Comparison of ENCODE assay signal across 18 cellular contexts in the genomic region with DNA sequence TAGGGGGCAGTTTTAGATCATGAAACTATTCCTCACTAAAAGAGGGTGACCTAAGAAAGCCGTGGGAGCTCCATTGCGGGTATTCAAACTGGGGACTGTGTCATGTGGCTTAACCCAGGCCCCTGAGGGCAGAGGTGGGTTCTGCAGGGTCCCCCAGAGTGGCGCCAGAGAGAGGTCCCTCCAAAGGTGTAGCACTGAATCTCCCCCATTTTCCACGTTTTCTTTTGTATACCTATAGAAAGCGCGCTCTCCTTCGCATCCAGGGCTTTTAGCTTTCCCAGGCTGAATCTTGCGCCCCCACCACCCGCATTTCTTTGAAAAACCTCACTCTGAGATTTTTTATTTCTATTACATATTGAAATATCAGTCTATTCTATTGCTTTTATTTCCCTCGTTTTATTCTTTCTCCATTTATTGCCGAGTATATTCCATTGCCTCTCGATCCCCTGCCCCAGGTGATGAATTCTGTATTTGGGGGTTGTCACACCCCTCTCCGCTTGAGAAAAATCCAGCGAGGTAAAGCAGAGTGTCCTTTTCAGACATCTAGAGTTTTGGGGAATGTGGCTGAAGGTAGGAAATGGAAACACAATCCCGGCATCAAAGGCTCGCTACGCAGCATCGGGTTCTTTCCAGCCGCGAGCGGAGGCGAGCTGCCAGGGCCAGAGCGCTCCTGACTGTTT. TPM values are rescaled to one million over a fixed set of nuclear protein-coding genes. Genes with fewer than 3 reads are reported as not detected.
DNase-seq lines count a peak whose midpoint lies in the region; ATAC-seq, FAIRE-seq and TF ChIP-seq lines count a peak whose summit lies in the region.
"Had no signal": no experiment of that assay in that cellular context is flagged by ENCODE, and none has a peak within 500 bp of the region (broad histone marks: within the 10 kb centered on the region; RNA-seq: fewer than 3 reads in every experiment).

No MANE protein-coding gene starts in this region.

- H3K4me1 ChIP-seq in NT2/D1 (ENCODE audit: insufficient read depth, insufficient read length), result peaks cover 2% of the 10 kb centered on the region
- H3K4me1 ChIP-seq: lower lobe of right lung had no signal

- peaks cover 59% of the 10 kb centered on the region for H3K27me3 ChIP-seq in NT2/D1 (ENCODE audit: insufficient read depth, insufficient read length)

- no peak for ATAC-seq in T-cell (replicated peaks in 1 of 4)

- POLR2A ChIA-PET in T-cell (lab: Charles Lee), result no interaction called here
- POLR2A ChIA-PET in GM10248 (lab: Yijun Ruan, JAX), result no interaction called here

- no peaks in the 10 kb centered on the region for H3K36me3 Mint-ChIP-seq in T-cell
- H3K36me3 Mint-ChIP-seq: naive B cell had no signal

- CTCF ChIA-PET in T-cell (lab: Charles Lee) (interaction anchor here in 1 of 2 donors (0.6 kb wide), 1 partner anchor 52 kb away, joined by 3 read pairs; no protein-coding TSS in a partner anchor), GM10248 (lab: Yijun Ruan, JAX) (interaction anchor here (1.5 kb wide), 1 partner anchor 8 kb away, joined by 3 read pairs; no protein-coding TSS in a partner anchor)

- peak overlapping the region; percentile 11; the same call in 1 of the 2 replicates for H3K27ac ChIP-seq in C4-2B
- H3K27ac ChIP-seq: cardiac muscle cell, esophagus muscularis mucosa, lower lobe of right lung had no signal

- FAIRE-seq in H54 (lab: Jason Lieb, UNC), result no peak

- peaks cover 84 to 87% of the 10 kb centered on the region in 2 donors for H3K27me3 Mint-ChIP-seq in T-cell

- peaks cover 15 to 28% (median 18%) of the 10 kb centered on the region in 3 donors for H3K4me1 Mint-ChIP-seq in T-cell

- H3K9me3 Mint-ChIP-seq in T-cell, result peaks cover 0 to 3% (median 0%) of the 10 kb centered on the region in 3 donors

- H3K9me3 ChIP-seq in NT2/D1 (ENCODE audit: insufficient read depth, low read length), result no peaks in the 10 kb centered on the region
- H3K9me3 ChIP-seq: esophagus muscularis mucosa, lower lobe of right lung had no signal

- no peak overlapping the region for H3K27ac Mint-ChIP-seq in T-cell

- no peak overlapping the region for H3K9ac ChIP-seq in NT2/D1 (ENCODE audit: insufficient read length, low read depth)

- H3K4me3 ChIP-seq in NT2/D1 (ENCODE audit: insufficient read length, low read depth), result peak overlapping the region; percentile 17
- H3K4me3 ChIP-seq: cardiac muscle cell, lower lobe of right lung had no signal

- TF ChIP-seq POLR2A in H54 (IDR thresholded peaks at IDR 0.05; ENCODE audit: low read depth, low read length), result no peak

- no peaks in the 10 kb centered on the region for H3K36me3 ChIP-seq in NT2/D1 (ENCODE audit: insufficient read depth, insufficient read length, low read length)
- H3K36me3 ChIP-seq: cardiac muscle cell, esophagus muscularis mucosa, lower lobe of right lung had no signal

- peak overlapping the region in 1 of 3 donors; percentile 48 for H3K4me3 Mint-ChIP-seq in T-cell

- TF ChIP-seq CTCF in C4-2B (conservative IDR thresholded peaks at IDR 0.05) (no peak), GM10248 (IDR thresholded peaks at IDR 0.05; ENCODE audit: control extremely low read depth, extremely low read depth, low read depth, missing control alignments) (no peak)

- DNase-seq in NT2/D1 (ENCODE audit: low read depth, low spot score), result no peak
- DNase-seq in ecto neural progenitor cell (ENCODE audit: low spot score), result peak; percentile 39
- DNase-seq in retina, result peak; percentile 21
- DNase-seq in T-cell, result no peak
- DNase-seq in GM10248 (ENCODE audit: extremely low spot score), result no peak
- DNase-seq in H54 (ENCODE audit: insufficient read length, low spot score), result no peak
- DNase-seq in NCI-H226, result no peak
- DNase-seq: activated CD4-positive, CD25-positive, alpha-beta regulatory T cell; IMR-90; lower lobe of right lung; naive B cell; NCI-H2107 had no signal

RNA-seq across cellular contexts. Expression of gene HOXC13, which starts 0.9 kb away (rescaled TPM):
- total RNA-seq in T-cell, result under 1 TPM in 1 of 5 donors, not detected in 4; 0.12 TPM
- total RNA-seq: activated CD8-positive, alpha-beta memory T cell treated with anti-CD3 and anti-CD28 coated beads for 36 hours; cardiac muscle cell; esophagus muscularis mucosa; glomerular endothelial cell; IMR-90; lower lobe of right lung; pulmonary artery endothelial cell had no signal

RNA-seq across cellular contexts. Expression of gene HOXC12, which starts 17.0 kb away (rescaled TPM):
- not detected for total RNA-seq in T-cell
- total RNA-seq: activated CD8-positive, alpha-beta memory T cell treated with anti-CD3 and anti-CD28 coated beads for 36 hours; cardiac muscle cell; esophagus muscularis mucosa; glomerular endothelial cell; IMR-90; lower lobe of right lung; pulmonary artery endothelial cell had no signal

RNA-seq across cellular contexts. Expression of gene HOXC11, which starts 35.2 kb away (rescaled TPM):
- total RNA-seq in T-cell, result not detected
- total RNA-seq: activated CD8-positive, alpha-beta memory T cell treated with anti-CD3 and anti-CD28 coated beads for 36 hours; cardiac muscle cell; esophagus muscularis mucosa; IMR-90; lower lobe of right lung; pulmonary artery endothelial cell had no signal

RNA-seq across cellular contexts. Expression of gene HOTAIR, which starts 37.0 kb away (rescaled TPM):
- total RNA-seq in T-cell, result not detected
- total RNA-seq: activated CD8-positive, alpha-beta memory T cell treated with anti-CD3 and anti-CD28 coated beads for 36 hours; cardiac muscle cell; esophagus muscularis mucosa; IMR-90; lower lobe of right lung; pulmonary artery endothelial cell had no signal

RNA-seq across cellular contexts. Expression of gene HOXC10, which starts 47.2 kb away (rescaled TPM):
- under 1 TPM in 1 of 5 donors, not detected in 4; 0.30 TPM for total RNA-seq in T-cell
- total RNA-seq: activated CD8-positive, alpha-beta memory T cell treated with anti-CD3 and anti-CD28 coated beads for 36 hours; cardiac muscle cell; esophagus muscularis mucosa; IMR-90; lower lobe of right lung; pulmonary artery endothelial cell had no signal

Comparison
In these comparisons a context has a peak if more than half of its experiments do, and no peak if none do; other contexts are left out.
1. DNase-seq: peak in ecto neural progenitor cell (single experiment) and retina (single experiment); none in NT2/D1 (single experiment), T-cell (0 of 34), GM10248 (single experiment), H54 (single experiment) and NCI-H226 (single experiment).